8 cellular contexts compared by ENCODE assay signal in the genomic region with DNA sequence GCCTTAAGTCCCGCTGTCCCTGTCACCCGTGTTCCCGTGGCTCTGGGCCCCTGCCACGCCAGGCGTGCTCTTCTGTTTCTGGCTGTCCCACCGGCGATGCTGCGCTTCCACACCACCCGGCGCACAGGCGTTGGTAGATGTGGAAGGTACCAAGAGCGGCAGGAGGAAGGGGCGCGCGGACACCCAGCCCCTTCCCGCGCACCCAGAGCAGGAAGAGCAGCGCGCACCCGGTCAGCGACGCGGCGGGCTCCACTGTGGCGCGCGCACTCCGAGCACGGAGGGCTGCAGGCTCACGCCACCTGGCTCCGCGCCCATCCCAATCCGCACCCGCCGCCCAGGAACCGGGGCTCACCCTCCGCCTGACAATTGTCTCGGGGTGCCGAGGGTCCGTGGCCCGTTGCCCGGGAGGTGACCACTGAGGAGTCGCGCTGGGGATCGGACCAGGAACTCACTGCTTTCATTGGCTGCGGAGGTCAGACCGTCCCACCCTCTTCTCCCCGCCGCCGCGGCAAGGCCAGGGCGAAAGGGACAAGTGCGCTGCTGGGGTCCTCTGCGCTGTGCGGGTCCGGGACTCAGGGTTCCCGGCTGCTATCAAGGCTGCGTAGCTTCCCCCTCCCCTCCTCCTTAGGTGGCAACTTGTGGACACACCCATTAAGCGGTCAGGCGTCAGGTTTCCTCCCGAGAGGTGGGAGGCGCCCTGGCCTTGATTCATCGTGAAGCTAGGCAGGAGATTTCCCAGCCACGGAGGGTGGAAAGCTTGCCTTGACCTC.
DNase-seq lines count a peak whose midpoint lies in the region; ATAC-seq and TF ChIP-seq lines count a peak whose summit lies in the region.

No MANE protein-coding gene starts in this region.

- no peaks in the 10 kb centered on the region for H3K36me3 Mint-ChIP-seq in activated naive CD4-positive, alpha-beta T cell treated with anti-CD3 and anti-CD28 coated beads, Interleukin-2, amount 50 U/mL, for 24 hours

- H3K4me3 ChIP-seq in NT2/D1 (ENCODE audit: insufficient read length, low read depth): peak overlapping the region; percentile 82
- peak overlapping the region; percentile 54 for H3K4me3 ChIP-seq in cardiac muscle cell

- H3K27ac ChIP-seq in cardiac muscle cell: peak overlapping the region; percentile 26

- H3K36me3 ChIP-seq in NT2/D1 (ENCODE audit: insufficient read depth, insufficient read length, low read length) (no peaks in the 10 kb centered on the region), cardiac muscle cell (no peaks in the 10 kb centered on the region)

- H3K4me1 ChIP-seq in NT2/D1 (ENCODE audit: insufficient read depth, insufficient read length) (peaks cover 8% of the 10 kb centered on the region), cardiac muscle cell (ENCODE audit: low read depth) (no peaks in the 10 kb centered on the region)

- TF ChIP-seq CTCF in cardiac muscle cell (IDR thresholded peaks at IDR 0.05; ENCODE audit: low read depth, low read length): no peak

- no peak overlapping the region for H3K27ac Mint-ChIP-seq in activated naive CD4-positive, alpha-beta T cell treated with anti-CD3 and anti-CD28 coated beads, Interleukin-2, amount 50 U/mL, for 24 hours

- peak; percentile 51 for ATAC-seq in GM18858 (IDR thresholded peaks at IDR 0.05; ENCODE audit: unreplicated experiment)
- peak; percentile 48 for ATAC-seq in HG03442 (IDR thresholded peaks at IDR 0.05; ENCODE audit: unreplicated experiment)

- H3K4me3 Mint-ChIP-seq in activated naive CD4-positive, alpha-beta T cell treated with anti-CD3 and anti-CD28 coated beads, Interleukin-2, amount 50 U/mL, for 24 hours: peak overlapping the region; percentile 72

- H3K9me3 Mint-ChIP-seq in activated naive CD4-positive, alpha-beta T cell treated with anti-CD3 and anti-CD28 coated beads, Interleukin-2, amount 50 U/mL, for 24 hours: no peaks in the 10 kb centered on the region

- H3K4me1 Mint-ChIP-seq in activated naive CD4-positive, alpha-beta T cell treated with anti-CD3 and anti-CD28 coated beads, Interleukin-2, amount 50 U/mL, for 24 hours: peaks cover 3% of the 10 kb centered on the region

- peaks cover 16% of the 10 kb centered on the region for H3K27me3 Mint-ChIP-seq in activated naive CD4-positive, alpha-beta T cell treated with anti-CD3 and anti-CD28 coated beads, Interleukin-2, amount 50 U/mL, for 24 hours

- peak; percentile 77 for DNase-seq in ACHN
- peak; percentile 91 for DNase-seq in NT2/D1 (ENCODE audit: low read depth, low spot score)
- DNase-seq in cardiac muscle cell (ENCODE audit: low read depth in 1 of 2, low spot score in 1 of 2): peak; percentile 21 to 80
- DNase-seq in occipital lobe (lab: John Stamatoyannopoulos, UW): peak; percentile 54
- no peak for DNase-seq in GF-D8 (lab: John Stamatoyannopoulos, UW)

- in situ Hi-C loops in ACHN (cut with HindIII; ENCODE audit: low pct_ligation_motif_present, low pct_unique_long_range_greater_than_20kb, low sequenced_read_pairs): no loop called here

- H3K27me3 ChIP-seq in NT2/D1 (ENCODE audit: insufficient read depth, insufficient read length) (no peaks in the 10 kb centered on the region), cardiac muscle cell (peaks cover 9% of the 10 kb centered on the region)

- peak overlapping the region; percentile 95 for H3K9ac ChIP-seq in NT2/D1 (ENCODE audit: insufficient read length, low read depth)

- H3K9me3 ChIP-seq in NT2/D1 (ENCODE audit: insufficient read depth, low read length): peaks cover 5% of the 10 kb centered on the region; the same call in 1 of the 2 replicates
- no peaks in the 10 kb centered on the region for H3K9me3 ChIP-seq in cardiac muscle cell (ENCODE audit: low read depth)
